ENCODE assay signal across 1 cellular context in the genomic region with DNA sequence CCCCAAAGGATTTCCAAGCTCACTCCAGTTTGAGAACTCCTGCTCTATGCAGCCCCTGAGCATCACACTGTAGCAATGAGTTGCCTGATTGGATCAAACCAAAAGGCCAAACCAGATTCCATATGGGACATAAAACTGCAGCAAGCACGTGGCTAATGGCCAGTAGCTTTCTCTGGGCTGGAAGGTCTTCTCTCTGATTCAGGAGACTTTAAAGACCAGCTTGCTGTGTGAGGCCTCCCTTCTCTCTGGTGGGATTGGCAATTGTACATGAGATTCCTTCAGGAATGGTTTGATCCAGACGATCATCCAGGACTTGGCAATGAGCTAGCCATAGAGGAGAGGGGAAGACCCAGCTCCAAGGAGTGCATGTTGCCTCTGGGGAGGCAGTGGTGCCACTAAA.
TF ChIP-seq lines count a peak whose summit lies in the region.

No MANE protein-coding gene starts in this region.

TF ChIP-seq in HepG2, 621 proteins besides CTCF, POLR2A, EP300 and RAD21 (continued from another document):
- TF ChIP-seq, protein P1, sequence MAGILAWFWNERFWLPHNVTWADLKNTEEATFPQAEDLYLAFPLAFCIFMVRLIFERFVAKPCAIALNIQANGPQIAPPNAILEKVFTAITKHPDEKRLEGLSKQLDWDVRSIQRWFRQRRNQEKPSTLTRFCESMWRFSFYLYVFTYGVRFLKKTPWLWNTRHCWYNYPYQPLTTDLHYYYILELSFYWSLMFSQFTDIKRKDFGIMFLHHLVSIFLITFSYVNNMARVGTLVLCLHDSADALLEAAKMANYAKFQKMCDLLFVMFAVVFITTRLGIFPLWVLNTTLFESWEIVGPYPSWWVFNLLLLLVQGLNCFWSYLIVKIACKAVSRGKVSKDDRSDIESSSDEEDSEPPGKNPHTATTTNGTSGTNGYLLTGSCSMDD (CRISPR knock-in tag; IDR thresholded peaks at IDR 0.05), result no peak
TF ChIP-seq in HepG2: peak in this region for 1.
